17 cellular contexts compared by ENCODE assay signal in genomic region chr16:66921758-66922450, GRCh38. TPM values are rescaled to one million over a fixed set of nuclear protein-coding genes. Genes with fewer than 3 reads are reported as not detected.
A peak's percentile ranks its signal among the peaks of the same experiment; 100 is the strongest.
DNase-seq lines count a peak whose midpoint lies in the region; ATAC-seq, FAIRE-seq and TF ChIP-seq lines count a peak whose summit lies in the region.
"Had no signal": no experiment of that assay in that cellular context is flagged by ENCODE, and none has a peak within 500 bp of the region (broad histone marks: within the 10 kb centered on the region; RNA-seq: fewer than 3 reads in every experiment).

No MANE protein-coding gene starts in this region.

- ATAC-seq in HepG2 (no peak), right lobe of liver (no peak), gastrocnemius medialis (no peak)
- ATAC-seq: A549, HCT116 had no signal

- POLR2A ChIA-PET in HepG2 (lab: Yijun Ruan, JAX), result interaction anchor here (7.3 kb wide), 1 partner anchor 19 kb away, joined by 86 read pairs; no protein-coding TSS in a partner anchor

- WGBS in HepG2 (ENCODE audit: low lambda C conversion rate), result 77% methylated on average over 31 of the region's 41 CpGs
- WGBS in right lobe of liver (ENCODE audit: insufficient coverage, low coverage, low lambda C conversion rate, missing lambda C conversion rate), result 75% methylated on average over 14 of the region's 41 CpGs

- no peak overlapping the region for H3K4me3 ChIP-seq in HepG2 (replicated peaks in 1 of 3; ENCODE audit: insufficient read depth in 1 of 3, low read depth in 2 of 3, low read length in 3 of 3)
- no peak overlapping the region for H3K4me3 ChIP-seq in right lobe of liver
- peak overlapping the region; percentile 80 for H3K4me3 ChIP-seq in left ventricle myocardium inferior
- peak overlapping the region in 3 of 4 donors; percentile 12 to 79 (median 57) for H3K4me3 ChIP-seq in gastrocnemius medialis
- H3K4me3 ChIP-seq: A549 had no signal

- H4K20me1 ChIP-seq in HepG2 (ENCODE audit: insufficient read depth, low read length), result no peaks in the 10 kb centered on the region

- no peak overlapping the region for H3K27ac ChIP-seq in HepG2 (ENCODE audit: extremely low read length, insufficient read depth, low read length)
- no peak overlapping the region for H3K27ac ChIP-seq in right lobe of liver
- peak overlapping the region; percentile 96 for H3K27ac ChIP-seq in left ventricle myocardium inferior (replicated peaks)
- H3K27ac ChIP-seq in gastrocnemius medialis, result peak overlapping the region; percentile 91 to 99 (median 96)
- H3K27ac ChIP-seq: A549 had no signal

- no peak overlapping the region for H3K9ac ChIP-seq in HepG2 (ENCODE audit: insufficient read depth, low read depth, low read length)

- TF ChIP-seq EP300 in HepG2 (IDR thresholded peaks at IDR 0.05; ENCODE audit: low read depth in 2 of 2, low read length in 2 of 2) (no peak), HepG2 (CRISPR knock-in tag; IDR thresholded peaks at IDR 0.05; ENCODE audit: borderline replicate concordance) (no peak)

- H3K79me2 ChIP-seq in HepG2 (ENCODE audit: insufficient read depth, low read length), result no peaks in the 10 kb centered on the region

- no TSS peak for BruUV-seq in HepG2 (replicated peaks; lab: Mats Ljungman, UMichigan)

- in situ Hi-C loops in HepG2 (cut with HindIII; ENCODE audit: extremely low pct_ligation_motif_present, low pct_unique_long_range_greater_than_20kb) (no loop called here), gastrocnemius medialis (cut with MboI; ENCODE audit: low sequenced_read_pairs in 4 of 4) (no loop called here)

- H3K36me3 ChIP-seq in HepG2 (replicated peaks in 1 of 2; ENCODE audit: control insufficient read depth in 1 of 2, insufficient read depth in 2 of 2, low read length in 2 of 2) (no peaks in the 10 kb centered on the region), right lobe of liver (no peaks in the 10 kb centered on the region), left ventricle myocardium inferior (peaks cover 22% of the 10 kb centered on the region), gastrocnemius medialis (peaks cover 0 to 20% of the 10 kb centered on the region in 2 donors)

- H3K27me3 ChIP-seq in HepG2 (ENCODE audit: control insufficient read depth in 1 of 2, insufficient read depth in 2 of 2, low read length in 2 of 2) (peaks cover 5 to 22% of the 10 kb centered on the region in 2 experiments; a peak in 4 of 5 replicates), right lobe of liver (no peaks in the 10 kb centered on the region), left ventricle myocardium inferior (ENCODE audit: low read depth) (peaks cover 38% of the 10 kb centered on the region), gastrocnemius medialis (no peaks in the 10 kb centered on the region)

- intact Hi-C loops in HepG2 (cut with micrococcal nuclease; ENCODE audit: unreplicated experiment) (no loop called here), right lobe of liver (cut with DNase I) (no loop called here), left ventricle myocardium inferior (cut with micrococcal nuclease) (no loop called here), gastrocnemius medialis (cut with DNase I; ENCODE audit: low total_unique reads) (no loop called here)

- no peak for TF ChIP-seq RAD21 in HepG2 (CRISPR knock-in tag; IDR thresholded peaks at IDR 0.05)

- TF ChIP-seq POLR2A in HepG2 (IDR thresholded peaks at IDR 0.05; ENCODE audit: insufficient read depth in 1 of 2, low read depth in 2 of 2, low read length in 2 of 2) (no peak), right lobe of liver (IDR thresholded peaks at IDR 0.05) (no peak), gastrocnemius medialis (IDR thresholded peaks at IDR 0.05) (peak; percentile 5 to 9)

- H3K9me3 ChIP-seq in HepG2 (ENCODE audit: low read length) (no peaks in the 10 kb centered on the region), right lobe of liver (no peaks in the 10 kb centered on the region), left ventricle myocardium inferior (replicated peaks) (no peaks in the 10 kb centered on the region), gastrocnemius medialis (no peaks in the 10 kb centered on the region)
- H3K9me3 ChIP-seq: A549 had no signal

- CTCF ChIA-PET in HepG2 (lab: Yijun Ruan, JAX; ENCODE audit: low intra/inter-chr PET ratio, low total read pairs), result no interaction called here

- no peak for FAIRE-seq in HepG2 (lab: Jason Lieb, UNC)
- FAIRE-seq: A549, GM18507 had no signal

- no peak overlapping the region for H3K4me2 ChIP-seq in HepG2 (ENCODE audit: low read depth, low read length)
- H3K4me2 ChIP-seq: A549 had no signal

- TF ChIP-seq CTCF in HepG2 (CRISPR knock-in tag; IDR thresholded peaks at IDR 0.05) (no peak), right lobe of liver (IDR thresholded peaks at IDR 0.05) (no peak), left ventricle myocardium inferior (IDR thresholded peaks at IDR 0.05; ENCODE audit: borderline replicate concordance) (no peak), gastrocnemius medialis (IDR thresholded peaks at IDR 0.05 in 4 of 5, conservative IDR thresholded peaks at IDR 0.05 in 1 of 5) (no peak)

- H3K4me1 ChIP-seq in HepG2 (ENCODE audit: insufficient read depth, low read length) (peaks cover 53% of the 10 kb centered on the region), right lobe of liver (peaks cover 0 to 5% (median 0%) of the 10 kb centered on the region in 4 donors), left ventricle myocardium inferior (peaks cover 80% of the 10 kb centered on the region), gastrocnemius medialis (peaks cover 44 to 73% of the 10 kb centered on the region in 2 donors)

- no peak for DNase-seq in HepG2 (ENCODE audit: low spot score)
- DNase-seq in right lobe of liver, result no peak
- DNase-seq in left ventricle myocardium inferior, result no peak
- DNase-seq in gastrocnemius medialis, result peak in 1 of 2 donors; percentile 83
- DNase-seq in KG1 (lab: John Stamatoyannopoulos, UW), result no peak
- DNase-seq in pons (ENCODE audit: low spot score), result no peak
- DNase-seq in NCI-H1930 (lab: John Stamatoyannopoulos, UW), result no peak
- no peak for DNase-seq in activated effector memory CD4-positive, alpha-beta T cell treated with anti-CD3 and anti-CD28 coated beads, Interleukin-2, amount 50 U/mL, for 16 hours
- DNase-seq: Calu3; CD4-positive, CD25-positive, alpha-beta regulatory T cell; NCI-H1417 treated with DMSO at 0.1 percent for 48 hours; NCI-H2029 treated with DMSO at 0.1 percent for 48 hours; NCI-H510A treated with DMSO at 0.1 percent for 48 hours had no signal

- no peak overlapping the region for H2AFZ ChIP-seq in HepG2 (ENCODE audit: low read length)

RNA-seq across cellular contexts. Expression of gene CDH16, which starts 3.2 kb away (rescaled TPM):
- total RNA-seq in HepG2 (2016; rRNA removed; fragmentation: Illumina TruSeq; extraction: Trizol), result 3.2 and 3.9 TPM in 2 replicates
- 0.30 and 0.53 TPM in 2 replicates for total RNA-seq in HepG2 (2016; cell fraction: cytosol; rRNA removed; fragmentation: Illumina TruSeq; extraction: Trizol; ENCODE audit: low read depth)
- total RNA-seq in HepG2 (2016; cell fraction: insoluble cytoplasmic fraction; rRNA removed; fragmentation: Illumina TruSeq; extraction: Trizol), result 1.7 and 4.2 TPM in 2 replicates
- 0.96 and 1.3 TPM in 2 replicates for total RNA-seq in HepG2 (2016; cell fraction: membrane; rRNA removed; fragmentation: Illumina TruSeq; extraction: Trizol)
- 3.7 and 4.8 TPM in 2 replicates for total RNA-seq in HepG2 (2016; cell fraction: nucleus; rRNA removed; fragmentation: Illumina TruSeq; extraction: Trizol)
- 2.7 and 5.3 TPM in 2 replicates for polyA plus RNA-seq in HepG2 (2011; rRNA removed)
- 2.4 and 2.7 TPM in 2 replicates for polyA plus RNA-seq in HepG2 (2011; cell fraction: cytosol; rRNA removed)
- 16.0 and 18.1 TPM in 2 replicates for polyA plus RNA-seq in HepG2 (2011; cell fraction: nucleus; rRNA removed)
- polyA plus RNA-seq in HepG2 (2012), result 4.3 and 7.8 TPM in 2 replicates
- 0.38 and 0.63 TPM in 2 replicates for polyA plus RNA-seq in HepG2 (2016; cell fraction: cytosol; fragmentation: Illumina TruSeq; extraction: Trizol; ENCODE audit: low read depth)
- polyA plus RNA-seq in HepG2 (2016; cell fraction: insoluble cytoplasmic fraction; fragmentation: Illumina TruSeq; extraction: Trizol; ENCODE audit: low read depth), result 1.7 and 2.0 TPM in 2 replicates
- polyA plus RNA-seq in HepG2 (2016; cell fraction: membrane; fragmentation: Illumina TruSeq; extraction: Trizol; ENCODE audit: low read depth), result 1.2 TPM in 2 replicates
- 7.5 and 8.9 TPM in 2 replicates for polyA plus RNA-seq in HepG2 (2016; cell fraction: nucleus; fragmentation: Illumina TruSeq; extraction: Trizol; ENCODE audit: insufficient read depth, low read depth)
- 0.23 and 7.1 TPM in 2 replicates for polyA minus RNA-seq in HepG2 (2011; rRNA and poly(A)+ RNA removed; ENCODE audit: low replicate concordance)
- 1.1 and 2.2 TPM in 2 replicates for polyA minus RNA-seq in HepG2 (2011; cell fraction: cytosol; rRNA and poly(A)+ RNA removed)
- polyA minus RNA-seq in HepG2 (2011; cell fraction: nucleus; rRNA and poly(A)+ RNA removed), result 2.7 and 3.3 TPM in 2 replicates
- total RNA-seq in right lobe of liver, result under 1 TPM in 4 of 6 experiments, not detected in 2; 0.07 to 0.47 (median 0.22) TPM
- total RNA-seq in left ventricle myocardium inferior, result not detected
- total RNA-seq in gastrocnemius medialis, result under 1 TPM in 3 of 4 donors, not detected in 1; 0.10 to 0.87 (median 0.16) TPM
- total RNA-seq: Calu3; CD4-positive, CD25-positive, alpha-beta regulatory T cell; LHCN-M2 had no signal
- polyA plus RNA-seq: CD4-positive, CD25-positive, alpha-beta regulatory T cell had no signal

RNA-seq across cellular contexts. Expression of gene RRAD, which starts 3.4 kb away (rescaled TPM):
- 0.80 and 1.0 TPM in 2 replicates for total RNA-seq in HepG2 (2016; rRNA removed; fragmentation: Illumina TruSeq; extraction: Trizol)
- not detected in 2 replicates for total RNA-seq in HepG2 (2016; cell fraction: cytosol; rRNA removed; fragmentation: Illumina TruSeq; extraction: Trizol; ENCODE audit: low read depth)
- total RNA-seq in HepG2 (2016; cell fraction: insoluble cytoplasmic fraction; rRNA removed; fragmentation: Illumina TruSeq; extraction: Trizol), result 0.49 and 1.3 TPM in 2 replicates
- total RNA-seq in HepG2 (2016; cell fraction: membrane; rRNA removed; fragmentation: Illumina TruSeq; extraction: Trizol), result 0.21 and 0.34 TPM in 2 replicates
- total RNA-seq in HepG2 (2016; cell fraction: nucleus; rRNA removed; fragmentation: Illumina TruSeq; extraction: Trizol), result 0.68 and 0.75 TPM in 2 replicates
- polyA plus RNA-seq in HepG2 (2011; rRNA removed), result 1.1 TPM in 2 replicates
- polyA plus RNA-seq in HepG2 (2011; cell fraction: cytosol; rRNA removed), result 0.95 and 1.5 TPM in 2 replicates
- polyA plus RNA-seq in HepG2 (2011; cell fraction: nucleus; rRNA removed), result 2.5 and 3.2 TPM in 2 replicates
- polyA plus RNA-seq in HepG2 (2012), result 0.30 and 0.93 TPM in 2 replicates
- polyA plus RNA-seq in HepG2 (2016; cell fraction: cytosol; fragmentation: Illumina TruSeq; extraction: Trizol; ENCODE audit: low read depth), result 0.19 and 0.25 TPM in 2 replicates
- 0.72 and 1.1 TPM in 2 replicates for polyA plus RNA-seq in HepG2 (2016; cell fraction: insoluble cytoplasmic fraction; fragmentation: Illumina TruSeq; extraction: Trizol; ENCODE audit: low read depth)
- 0.26 and 0.29 TPM in 2 replicates for polyA plus RNA-seq in HepG2 (2016; cell fraction: membrane; fragmentation: Illumina TruSeq; extraction: Trizol; ENCODE audit: low read depth)
- 1.2 and 1.5 TPM in 2 replicates for polyA plus RNA-seq in HepG2 (2016; cell fraction: nucleus; fragmentation: Illumina TruSeq; extraction: Trizol; ENCODE audit: insufficient read depth, low read depth)
- 0.16 and 1.7 TPM in 2 replicates for polyA minus RNA-seq in HepG2 (2011; rRNA and poly(A)+ RNA removed; ENCODE audit: low replicate concordance)
- polyA minus RNA-seq in HepG2 (2011; cell fraction: cytosol; rRNA and poly(A)+ RNA removed), result 1.1 TPM in 1 of 2 replicates, not detected in the other
- 0.37 and 0.90 TPM in 2 replicates for polyA minus RNA-seq in HepG2 (2011; cell fraction: nucleus; rRNA and poly(A)+ RNA removed)
- total RNA-seq in right lobe of liver, result 1 to 10 TPM in 3 of 6 experiments, under 1 TPM in 2, not detected in 1; 0.51 to 7.7 (median 3.0) TPM
- total RNA-seq in left ventricle myocardium inferior, result 135 TPM
- 1,000 to 10,000 TPM in 1 of 4 donors, 100 to 1,000 TPM in 3; 286 to 1,191 (median 655) TPM for total RNA-seq in gastrocnemius medialis
- polyA plus RNA-seq: CD4-positive, CD25-positive, alpha-beta regulatory T cell had no signal

RNA-seq across cellular contexts. Expression of gene CIAO2B, which starts 12.3 kb away (rescaled TPM):
- total RNA-seq in HepG2 (2016; rRNA removed; fragmentation: Illumina TruSeq; extraction: Trizol) (157 and 174 TPM in 2 replicates), right lobe of liver (100 to 1,000 TPM in 2 of 6 experiments, 10 to 100 TPM in 4; 40.6 to 111 (median 47.4) TPM), left ventricle myocardium inferior (127 TPM), gastrocnemius medialis (100 to 1,000 TPM; 189 to 338 (median 264) TPM)
- 112 and 125 TPM in 2 replicates for total RNA-seq in HepG2 (2016; cell fraction: cytosol; rRNA removed; fragmentation: Illumina TruSeq; extraction: Trizol; ENCODE audit: low read depth)
- 157 and 172 TPM in 2 replicates for total RNA-seq in HepG2 (2016; cell fraction: insoluble cytoplasmic fraction; rRNA removed; fragmentation: Illumina TruSeq; extraction: Trizol)
- total RNA-seq in HepG2 (2016; cell fraction: membrane; rRNA removed; fragmentation: Illumina TruSeq; extraction: Trizol), result 121 and 136 TPM in 2 replicates
- 52.6 and 58.0 TPM in 2 replicates for total RNA-seq in HepG2 (2016; cell fraction: nucleus; rRNA removed; fragmentation: Illumina TruSeq; extraction: Trizol)
- polyA plus RNA-seq in HepG2 (2011; rRNA removed), result 293 and 323 TPM in 2 replicates
- polyA plus RNA-seq in HepG2 (2011; cell fraction: cytosol; rRNA removed), result 297 and 385 TPM in 2 replicates
- 155 and 174 TPM in 2 replicates for polyA plus RNA-seq in HepG2 (2011; cell fraction: nucleus; rRNA removed)
- polyA plus RNA-seq in HepG2 (2012), result 123 and 148 TPM in 2 replicates
- 115 and 148 TPM in 2 replicates for polyA plus RNA-seq in HepG2 (2016; cell fraction: cytosol; fragmentation: Illumina TruSeq; extraction: Trizol; ENCODE audit: low read depth)
- 172 and 184 TPM in 2 replicates for polyA plus RNA-seq in HepG2 (2016; cell fraction: insoluble cytoplasmic fraction; fragmentation: Illumina TruSeq; extraction: Trizol; ENCODE audit: low read depth)
- 126 and 141 TPM in 2 replicates for polyA plus RNA-seq in HepG2 (2016; cell fraction: membrane; fragmentation: Illumina TruSeq; extraction: Trizol; ENCODE audit: low read depth)
- polyA plus RNA-seq in HepG2 (2016; cell fraction: nucleus; fragmentation: Illumina TruSeq; extraction: Trizol; ENCODE audit: insufficient read depth, low read depth), result 111 and 112 TPM in 2 replicates
- 172 and 255 TPM in 2 replicates for polyA minus RNA-seq in HepG2 (2011; rRNA and poly(A)+ RNA removed; ENCODE audit: low replicate concordance)
- polyA minus RNA-seq in HepG2 (2011; cell fraction: cytosol; rRNA and poly(A)+ RNA removed), result 61.5 and 83.0 TPM in 2 replicates
- polyA minus RNA-seq in HepG2 (2011; cell fraction: nucleus; rRNA and poly(A)+ RNA removed), result 19.1 and 27.6 TPM in 2 replicates

RNA-seq across cellular contexts. Expression of gene CES2, which starts 13.4 kb away (rescaled TPM):
- total RNA-seq in HepG2 (2016; rRNA removed; fragmentation: Illumina TruSeq; extraction: Trizol) (35.1 and 63.8 TPM in 2 replicates), right lobe of liver (100 to 1,000 TPM; 226 to 357 (median 263) TPM), left ventricle myocardium inferior (88.5 TPM), gastrocnemius medialis (10 to 100 TPM; 25.6 to 48.2 (median 37.7) TPM)
- 12.7 and 15.0 TPM in 2 replicates for total RNA-seq in HepG2 (2016; cell fraction: cytosol; rRNA removed; fragmentation: Illumina TruSeq; extraction: Trizol; ENCODE audit: low read depth)
- total RNA-seq in HepG2 (2016; cell fraction: insoluble cytoplasmic fraction; rRNA removed; fragmentation: Illumina TruSeq; extraction: Trizol), result 29.8 and 64.2 TPM in 2 replicates
- total RNA-seq in HepG2 (2016; cell fraction: membrane; rRNA removed; fragmentation: Illumina TruSeq; extraction: Trizol), result 28.1 and 29.2 TPM in 2 replicates
- 66.6 and 67.9 TPM in 2 replicates for total RNA-seq in HepG2 (2016; cell fraction: nucleus; rRNA removed; fragmentation: Illumina TruSeq; extraction: Trizol)
- polyA plus RNA-seq in HepG2 (2011; rRNA removed), result 50.6 and 69.7 TPM in 2 replicates
- polyA plus RNA-seq in HepG2 (2011; cell fraction: cytosol; rRNA removed), result 53.6 and 111 TPM in 2 replicates
- 91.0 and 105 TPM in 2 replicates for polyA plus RNA-seq in HepG2 (2011; cell fraction: nucleus; rRNA removed)
- polyA plus RNA-seq in HepG2 (2012), result 35.0 and 38.8 TPM in 2 replicates
- polyA plus RNA-seq in HepG2 (2016; cell fraction: cytosol; fragmentation: Illumina TruSeq; extraction: Trizol; ENCODE audit: low read depth), result 8.2 and 8.4 TPM in 2 replicates
- 34.3 and 41.4 TPM in 2 replicates for polyA plus RNA-seq in HepG2 (2016; cell fraction: insoluble cytoplasmic fraction; fragmentation: Illumina TruSeq; extraction: Trizol; ENCODE audit: low read depth)
- 23.2 and 23.5 TPM in 2 replicates for polyA plus RNA-seq in HepG2 (2016; cell fraction: membrane; fragmentation: Illumina TruSeq; extraction: Trizol; ENCODE audit: low read depth)
- 90.2 and 93.4 TPM in 2 replicates for polyA plus RNA-seq in HepG2 (2016; cell fraction: nucleus; fragmentation: Illumina TruSeq; extraction: Trizol; ENCODE audit: insufficient read depth, low read depth)
- polyA minus RNA-seq in HepG2 (2011; rRNA and poly(A)+ RNA removed; ENCODE audit: low replicate concordance), result 57.1 and 105 TPM in 2 replicates
- polyA minus RNA-seq in HepG2 (2011; cell fraction: cytosol; rRNA and poly(A)+ RNA removed), result 38.1 and 44.7 TPM in 2 replicates
- 58.2 and 81.7 TPM in 2 replicates for polyA minus RNA-seq in HepG2 (2011; cell fraction: nucleus; rRNA and poly(A)+ RNA removed)

RNA-seq across cellular contexts. Expression of gene CES3, which starts 39.2 kb away (rescaled TPM):
- 2.3 and 6.6 TPM in 2 replicates for total RNA-seq in HepG2 (2016; rRNA removed; fragmentation: Illumina TruSeq; extraction: Trizol)
- total RNA-seq in HepG2 (2016; cell fraction: cytosol; rRNA removed; fragmentation: Illumina TruSeq; extraction: Trizol; ENCODE audit: low read depth), result 1.0 and 1.6 TPM in 2 replicates
- 2.2 and 6.6 TPM in 2 replicates for total RNA-seq in HepG2 (2016; cell fraction: insoluble cytoplasmic fraction; rRNA removed; fragmentation: Illumina TruSeq; extraction: Trizol)
- total RNA-seq in HepG2 (2016; cell fraction: membrane; rRNA removed; fragmentation: Illumina TruSeq; extraction: Trizol), result 1.1 and 1.5 TPM in 2 replicates
- total RNA-seq in HepG2 (2016; cell fraction: nucleus; rRNA removed; fragmentation: Illumina TruSeq; extraction: Trizol), result 7.5 and 8.8 TPM in 2 replicates
- polyA plus RNA-seq in HepG2 (2011; rRNA removed), result 17.4 and 18.1 TPM in 2 replicates
- 6.7 and 8.6 TPM in 2 replicates for polyA plus RNA-seq in HepG2 (2011; cell fraction: cytosol; rRNA removed)
- 92.0 and 127 TPM in 2 replicates for polyA plus RNA-seq in HepG2 (2011; cell fraction: nucleus; rRNA removed)
- 8.9 and 16.9 TPM in 2 replicates for polyA plus RNA-seq in HepG2 (2012)
- 0.78 and 0.88 TPM in 2 replicates for polyA plus RNA-seq in HepG2 (2016; cell fraction: cytosol; fragmentation: Illumina TruSeq; extraction: Trizol; ENCODE audit: low read depth)
- polyA plus RNA-seq in HepG2 (2016; cell fraction: insoluble cytoplasmic fraction; fragmentation: Illumina TruSeq; extraction: Trizol; ENCODE audit: low read depth), result 1.7 and 1.9 TPM in 2 replicates
- 1.1 and 1.7 TPM in 2 replicates for polyA plus RNA-seq in HepG2 (2016; cell fraction: membrane; fragmentation: Illumina TruSeq; extraction: Trizol; ENCODE audit: low read depth)
- polyA plus RNA-seq in HepG2 (2016; cell fraction: nucleus; fragmentation: Illumina TruSeq; extraction: Trizol; ENCODE audit: insufficient read depth, low read depth), result 17.9 and 18.5 TPM in 2 replicates
- polyA minus RNA-seq in HepG2 (2011; rRNA and poly(A)+ RNA removed; ENCODE audit: low replicate concordance), result 11.2 and 24.1 TPM in 2 replicates
- polyA minus RNA-seq in HepG2 (2011; cell fraction: cytosol; rRNA and poly(A)+ RNA removed), result 3.3 and 3.6 TPM in 2 replicates
- polyA minus RNA-seq in HepG2 (2011; cell fraction: nucleus; rRNA and poly(A)+ RNA removed), result 30.0 and 30.8 TPM in 2 replicates
- 10 to 100 TPM; 19.1 to 82.4 (median 35.9) TPM for total RNA-seq in right lobe of liver
- total RNA-seq in left ventricle myocardium inferior, result 1.0 TPM
- 10 to 100 TPM; 10.3 to 30.3 (median 12.9) TPM for total RNA-seq in gastrocnemius medialis

Comparison
In these comparisons a context has a peak if more than half of its experiments do, and no peak if none do; other contexts are left out.
1. H3K27ac ChIP-seq: peak in left ventricle myocardium inferior (single experiment) and gastrocnemius medialis (4 of 4); none in HepG2 (single experiment) and right lobe of liver (0 of 3).
2. H3K4me3 ChIP-seq: peak in left ventricle myocardium inferior (single experiment) and gastrocnemius medialis (3 of 4); none in HepG2 (0 of 3) and right lobe of liver (0 of 3).
3. POLR2A ChIP-seq: peak in gastrocnemius medialis (2 of 2); none in HepG2 (0 of 2) and right lobe of liver (single experiment).
4. RNA of gene RRAD, which starts 3.4 kb away (total RNA-seq): 286 to 1,191 TPM in gastrocnemius medialis and 135 TPM in left ventricle myocardium inferior (single experiment); 0.51 to 7.7 TPM in right lobe of liver and 0.21 to 1.3 TPM in HepG2; every median in the first group is over 10 times any median in the second.